Comparison of ENCODE assay signal across 5 cellular contexts in genomic region chr13:33691980-33692379, GRCh38.
"Had no signal": no experiment of that assay in that cellular context is flagged by ENCODE, and none has a peak within 500 bp of the region (broad histone marks: within the 10 kb centered on the region; RNA-seq: fewer than 3 reads in every experiment).

No MANE protein-coding gene starts in this region.

- H3K27me3 Mint-ChIP-seq: IgD-negative memory B cell had no signal

- H3K4me3 ChIP-seq: HAP-1 had no signal

- H3K36me3 ChIP-seq: HAP-1 had no signal

- H3K27ac Mint-ChIP-seq: IgD-negative memory B cell had no signal

- DNase-seq: GOT3, H7, KG1 had no signal

- H3K4me3 Mint-ChIP-seq: IgD-negative memory B cell had no signal

- H3K4me1 ChIP-seq: HAP-1 had no signal

- H3K9me3 Mint-ChIP-seq: IgD-negative memory B cell had no signal
